In the genomic region with DNA sequence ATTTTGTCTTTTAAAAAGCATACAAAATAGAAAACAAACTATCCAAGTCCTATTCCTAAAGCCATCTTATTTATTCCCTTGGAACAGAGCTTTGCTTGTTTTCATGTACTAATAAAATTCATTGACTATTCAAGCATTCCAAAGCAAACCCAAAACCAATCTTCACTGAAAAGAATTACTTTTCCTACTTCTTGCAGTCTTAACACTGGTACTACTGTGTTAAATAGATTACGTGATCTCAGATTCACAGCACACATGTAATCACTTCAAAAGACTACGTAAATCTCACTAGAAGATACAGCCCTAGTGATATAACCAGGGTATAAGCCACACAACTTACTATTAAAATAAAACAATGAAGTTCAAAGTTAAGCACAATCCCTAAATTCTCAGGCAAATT, we compare ENCODE assay signal across 26 cellular contexts. TPM values are rescaled to one million over a fixed set of nuclear protein-coding genes. Genes with fewer than 3 reads are reported as not detected.
A peak's percentile ranks its signal among the peaks of the same experiment; 100 is the strongest.
DNase-seq lines count a peak whose midpoint lies in the region; TF ChIP-seq lines count a peak whose summit lies in the region.
"Had no signal": no experiment of that assay in that cellular context is flagged by ENCODE, and none has a peak within 500 bp of the region (broad histone marks: within the 10 kb centered on the region; RNA-seq: fewer than 3 reads in every experiment).

No MANE protein-coding gene starts in this region.

- intact Hi-C loops in spleen (cut with DNase I; ENCODE audit: low total_unique reads), result no loop called here

- no peak for TF ChIP-seq POLR2A in spleen (IDR thresholded peaks at IDR 0.05)

- DNase-seq in COLO829 (ENCODE audit: low spot score) (peak; percentile 67), globus pallidus (ENCODE audit: low spot score) (peak; percentile 43), substantia nigra (lab: John Stamatoyannopoulos, UW) (no peak), SJCRH30 (no peak), spleen (no peak), NCI-H524 (lab: John Stamatoyannopoulos, UW) (no peak), NCI-H128 (lab: John Stamatoyannopoulos, UW; ENCODE audit: unreplicated experiment) (no peak)
- DNase-seq: ACHN; Caco-2; CD4-positive, alpha-beta T cell; DMS 273 treated with DMSO at 0.1 percent for 48 hours; DMS79 treated with DMSO at 0.1 percent for 48 hours; GM23248; KBM-7; MM.1S; NCI-H1048; NCI-H1436 treated with DMSO at 0.1 percent for 48 hours; NCI-H1930; NCI-H510A; NCI-H748 treated with DMSO at 0.1 percent for 48 hours; NK-92 treated with Interleukin-12 subunit alpha and Interleukin-12 subunit beta, amount 100 ng/mL, for 24 hours had no signal

- H3K27me3 Mint-ChIP-seq in brain, result no peaks in the 10 kb centered on the region
- H3K27me3 Mint-ChIP-seq: CD4-positive, alpha-beta T cell had no signal

- peaks cover 72% of the 10 kb centered on the region for H3K36me3 Mint-ChIP-seq in brain

- 88 to 99% (median 99%) methylated on average over 2 of the region's 2 CpGs for WGBS in spleen, 5 donors

- H3K27ac Mint-ChIP-seq in brain, result peak overlapping the region in 4 of 5 experiments; percentile 23 to 88 (median 74)
- H3K27ac Mint-ChIP-seq: CD4-positive, alpha-beta T cell had no signal

- no peak for TF ChIP-seq CTCF in brain (conservative IDR thresholded peaks at IDR 0.05)
- TF ChIP-seq CTCF in spleen (IDR thresholded peaks at IDR 0.05 in 8 of 11, conservative IDR thresholded peaks at IDR 0.05 in 3 of 11), result no peak

- H3K27me3 ChIP-seq in SJCRH30, result no peaks in the 10 kb centered on the region
- no peaks in the 10 kb centered on the region for H3K27me3 ChIP-seq in spleen (replicated peaks in 1 of 7)
- H3K27me3 ChIP-seq: BLaER1 had no signal

- peaks cover 9% of the 10 kb centered on the region for H3K36me3 ChIP-seq in SJCRH30
- peaks cover 0 to 68% (median 19%) of the 10 kb centered on the region in 6 donors for H3K36me3 ChIP-seq in spleen
- H3K36me3 ChIP-seq: HAP-1 had no signal

- H3K9me3 Mint-ChIP-seq in brain, result peaks cover 12 to 20% (median 14%) of the 10 kb centered on the region in 5 experiments

- peak overlapping the region in 1 of 5 experiments; percentile 57 for H3K4me3 Mint-ChIP-seq in brain
- H3K4me3 Mint-ChIP-seq: CD4-positive, alpha-beta T cell had no signal

- H3K27ac ChIP-seq in substantia nigra (ENCODE audit: low read depth, low read length, poor library complexity, severe bottlenecking) (peak overlapping the region; percentile 9), SJCRH30 (no peak overlapping the region), spleen (no peak overlapping the region)
- H3K27ac ChIP-seq: 22Rv1, BLaER1, GM23248 had no signal

- H3K4me1 Mint-ChIP-seq in brain, result peaks cover 18% of the 10 kb centered on the region

- H3K4me3 ChIP-seq in SJCRH30 (no peak overlapping the region), spleen (no peak overlapping the region)
- H3K4me3 ChIP-seq: BLaER1, GM12878, GM23248, HAP-1 had no signal

- peaks cover 2% of the 10 kb centered on the region for H3K9me3 ChIP-seq in SJCRH30 (replicated peaks)
- peaks cover 0 to 9% (median 3%) of the 10 kb centered on the region in 8 donors for H3K9me3 ChIP-seq in spleen
- H3K9me3 ChIP-seq: Caco-2, HAP-1 had no signal

- H3K4me1 ChIP-seq in SJCRH30 (no peaks in the 10 kb centered on the region), spleen (no peaks in the 10 kb centered on the region)
- H3K4me1 ChIP-seq: BLaER1, Caco-2 had no signal

RNA-seq across cellular contexts. Expression of gene ZZZ3, which starts 39.0 kb away (rescaled TPM):
- polyA plus RNA-seq in brain (ENCODE audit: insufficient read depth, low read depth, low replicate concordance) (7.7 TPM), spleen (10 to 100 TPM; 10.2 to 14.3 (median 13.7) TPM)
- total RNA-seq in SJCRH30 (2014; rRNA removed; shearing (Covaris generic)), result 59.9 and 63.6 TPM in 2 replicates
- 10 to 100 TPM; 44.3 to 85.3 (median 53.7) TPM for total RNA-seq in spleen

Comparison
In these comparisons a context has a peak if more than half of its experiments do, and no peak if none do; other contexts are left out.
1. DNase-seq: peak in COLO829 (single experiment) and globus pallidus (single experiment); none in substantia nigra (0 of 49), SJCRH30 (0 of 2), spleen (single experiment), NCI-H524 (0 of 2) and NCI-H128 (single experiment).